In the genomic region with DNA sequence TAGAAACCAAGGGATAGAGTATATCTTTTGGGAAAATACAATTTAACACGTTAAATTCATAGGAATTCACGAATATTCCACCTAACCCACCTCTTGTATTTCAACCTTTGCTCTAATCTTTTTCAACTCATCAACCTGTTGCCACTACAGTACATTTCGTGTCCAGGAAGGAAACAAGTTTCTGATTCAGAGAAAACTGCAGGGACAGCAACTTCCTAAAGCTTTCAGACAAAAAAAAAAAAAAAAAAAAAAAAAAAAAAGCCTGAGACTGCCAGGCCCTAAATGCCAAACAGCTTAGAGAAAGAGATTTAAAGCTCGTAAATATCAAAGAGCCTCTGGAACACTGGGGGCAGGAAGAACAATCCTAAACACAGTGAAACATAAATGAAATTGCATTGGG, we compare ENCODE assay signal across 23 cellular contexts.
"Had no signal": no experiment of that assay in that cellular context is flagged by ENCODE, and none has a peak within 500 bp of the region (broad histone marks: within the 10 kb centered on the region; RNA-seq: fewer than 3 reads in every experiment).

No MANE protein-coding gene starts in this region.

- H3K4me3 ChIP-seq: breast epithelium, MG63, Peyer's patch had no signal

- H3K9me3 ChIP-seq: breast epithelium, MG63, Peyer's patch had no signal

- H3K36me3 Mint-ChIP-seq: activated CD8-positive, alpha-beta memory T cell treated with anti-CD3 and anti-CD28 coated beads, Interleukin-2, amount 10 ng/mL, durations not matched to agents 7 days and 5 days; activated naive CD4-positive, alpha-beta T cell treated with anti-CD3 and anti-CD28 coated beads, Interleukin-2, amount 50 U/mL, for 24 hours had no signal

- H3K9me3 Mint-ChIP-seq: activated B cell treated with CpG ODN at 0.5 μM for 24 hours; activated CD4-positive, alpha-beta T cell treated with anti-CD3 and anti-CD28 coated beads, Interleukin-2, amount 10 ng/mL, durations not matched to agents 24 days and 14 days; activated T-helper 1 cell treated with anti-CD3 and anti-CD28 coated beads, Interleukin-12 subunit alpha, Interleukin-12 subunit beta, Interleukin-2, Interleukin-4 antibody, amounts not matched to agents 30 ng/mL and 10 ng/mL and 1 ng/mL, durations not matched to agents 14 hours and 24 hours and 36 hours had no signal

- ATAC-seq: activated CD8-positive, alpha-beta memory T cell treated with anti-CD3 and anti-CD28 coated beads, Interleukin-2, amount 10 ng/mL, durations not matched to agents 7 days and 5 days; T-helper 17 cell had no signal

- H3K4me1 ChIP-seq: breast epithelium, Peyer's patch had no signal

- H3K4me3 Mint-ChIP-seq: activated B cell treated with CpG ODN at 0.5 μM for 24 hours; activated CD4-positive, alpha-beta T cell treated with anti-CD3 and anti-CD28 coated beads, Interleukin-2, amount 10 ng/mL, durations not matched to agents 24 days and 14 days; activated CD8-positive, alpha-beta memory T cell treated with anti-CD3 and anti-CD28 coated beads, Interleukin-2, amount 10 ng/mL, durations not matched to agents 7 days and 5 days; activated naive CD4-positive, alpha-beta T cell treated with anti-CD3 and anti-CD28 coated beads, Interleukin-2, amount 50 U/mL, for 24 hours; activated T-cell treated with anti-CD3 and anti-CD28 coated beads, Interleukin-2, amount 50 U/mL, for 24 hours; activated T-helper 1 cell treated with anti-CD3 and anti-CD28 coated beads, Interleukin-12 subunit alpha, Interleukin-12 subunit beta, Interleukin-2, Interleukin-4 antibody, amounts not matched to agents 30 ng/mL and 10 ng/mL and 1 ng/mL, durations not matched to agents 14 hours and 24 hours and 36 hours; T-helper 17 cell had no signal

- H3K27ac Mint-ChIP-seq: activated B cell treated with CpG ODN at 0.5 μM for 24 hours; activated CD4-positive, alpha-beta T cell treated with anti-CD3 and anti-CD28 coated beads, Interleukin-2, amount 10 ng/mL, durations not matched to agents 24 days and 14 days; activated CD8-positive, alpha-beta memory T cell treated with anti-CD3 and anti-CD28 coated beads, Interleukin-2, amount 10 ng/mL, durations not matched to agents 7 days and 5 days; activated naive CD4-positive, alpha-beta T cell treated with anti-CD3 and anti-CD28 coated beads, Interleukin-2, amount 50 U/mL, for 24 hours; activated T-cell treated with anti-CD3 and anti-CD28 coated beads, Interleukin-2, amount 50 U/mL, for 24 hours; activated T-helper 1 cell treated with anti-CD3 and anti-CD28 coated beads, Interleukin-12 subunit alpha, Interleukin-12 subunit beta, Interleukin-2, Interleukin-4 antibody, amounts not matched to agents 30 ng/mL and 10 ng/mL and 1 ng/mL, durations not matched to agents 14 hours and 24 hours and 36 hours; T-helper 17 cell had no signal

- DNase-seq: activated B cell treated with CpG ODN at 0.5 μM for 24 hours; activated CD4-positive, alpha-beta T cell treated with anti-CD3 and anti-CD28 coated beads for 1 hour; activated CD4-positive, alpha-beta T cell treated with anti-CD3 and anti-CD28 coated beads, Interleukin-2, amount 10 ng/mL, durations not matched to agents 24 days and 14 days; activated CD4-positive, alpha-beta T cell treated with anti-CD3 and anti-CD28 coated beads, Interleukin-2, amount 50 U/mL, for 48 hours; activated CD8-positive, alpha-beta memory T cell treated with anti-CD3 and anti-CD28 coated beads, Interleukin-2, amount 10 ng/mL, durations not matched to agents 7 days and 5 days; activated effector memory CD4-positive, alpha-beta T cell treated with Interleukin-2 at 50 U/mL for 16 hours; activated naive CD4-positive, alpha-beta T cell; activated T-cell treated with anti-CD3 and anti-CD28 coated beads, Interleukin-2, amount 50 U/mL, for 24 hours; aorta; caudate nucleus; MG63; NCI-H146; NCI-H187 treated with DMSO at 0.1 percent for 48 hours; NCI-H345; NCI-H510A; NCI-H526 treated with DMSO at 0.1 percent for 48 hours; Peyer's patch; SHP77; T-helper 17 cell; T-helper 9 cell had no signal

- H3K36me3 ChIP-seq: breast epithelium, MG63, Peyer's patch had no signal

- H3K27me3 ChIP-seq: breast epithelium, MG63, Peyer's patch had no signal

- H3K4me1 Mint-ChIP-seq: activated B cell treated with CpG ODN at 0.5 μM for 24 hours; activated CD4-positive, alpha-beta T cell treated with anti-CD3 and anti-CD28 coated beads, Interleukin-2, amount 10 ng/mL, durations not matched to agents 24 days and 14 days; activated CD8-positive, alpha-beta memory T cell treated with anti-CD3 and anti-CD28 coated beads, Interleukin-2, amount 10 ng/mL, durations not matched to agents 7 days and 5 days; activated naive CD4-positive, alpha-beta T cell treated with anti-CD3 and anti-CD28 coated beads, Interleukin-2, amount 50 U/mL, for 24 hours; T-helper 17 cell had no signal

- H3K27ac ChIP-seq: breast epithelium, Peyer's patch had no signal

- H3K27me3 Mint-ChIP-seq: activated B cell treated with CpG ODN at 0.5 μM for 24 hours; activated CD4-positive, alpha-beta T cell treated with anti-CD3 and anti-CD28 coated beads, Interleukin-2, amount 10 ng/mL, durations not matched to agents 24 days and 14 days; activated CD8-positive, alpha-beta memory T cell treated with anti-CD3 and anti-CD28 coated beads, Interleukin-2, amount 10 ng/mL, durations not matched to agents 7 days and 5 days; activated naive CD4-positive, alpha-beta T cell treated with anti-CD3 and anti-CD28 coated beads, Interleukin-2, amount 50 U/mL, for 24 hours; activated T-cell treated with anti-CD3 and anti-CD28 coated beads, Interleukin-2, amount 50 U/mL, for 24 hours; T-helper 17 cell had no signal
